In genomic region chr5:111984044-111984443, GRCh38 we compare ENCODE assay signal across 1 cellular context.
A peak's percentile ranks its signal among the peaks of the same experiment; 100 is the strongest.
TF ChIP-seq lines count a peak whose summit lies in the region.

No MANE protein-coding gene starts in this region.

TF ChIP-seq in GM12878, 131 proteins besides CTCF, POLR2A, EP300 and RAD21 (continued from another document and continues in another):
- TF ChIP-seq PRDM15 (CRISPR knock-in tag; IDR thresholded peaks at IDR 0.05) (no peak), EGR1 (IDR thresholded peaks at IDR 0.05; ENCODE audit: borderline replicate concordance in 1 of 2, low read depth in 2 of 2, low read length in 2 of 2) (no peak), IKZF1 (conservative IDR thresholded peaks at IDR 0.05) (peak; percentile 71), POLR2AphosphoS5 (IDR thresholded peaks at IDR 0.05; ENCODE audit: low read length) (no peak), FOXM1 (IDR thresholded peaks at IDR 0.05; ENCODE audit: low read depth, low read length) (0 out of 2 replicates have a peak, but pooled peaks have one; percentile 33), TARDBP (IDR thresholded peaks at IDR 0.05; ENCODE audit: borderline replicate concordance) (no peak), ESRRA (IDR thresholded peaks at IDR 0.05; ENCODE audit: low read length) (no peak), SREBF1 (IDR thresholded peaks at IDR 0.05; ENCODE audit: low read length) (no peak), E4F1 (IDR thresholded peaks at IDR 0.05; ENCODE audit: borderline replicate concordance, partially characterized antibody) (no peak), ATF7 (IDR thresholded peaks at IDR 0.05; ENCODE audit: low read depth) (no peak; the same call in 1 of the 2 replicates), ZSCAN29 (IDR thresholded peaks at IDR 0.05) (no peak), GABPA (IDR thresholded peaks at IDR 0.05; ENCODE audit: low read depth) (no peak), USF1 (IDR thresholded peaks at IDR 0.05; ENCODE audit: borderline replicate concordance, extremely low read length, insufficient read depth, low read depth, low read length) (no peak), YBX1 (IDR thresholded peaks at IDR 0.05) (no peak), IRF4 (IDR thresholded peaks at IDR 0.05; ENCODE audit: low read depth, low read length) (no peak), MYC (IDR thresholded peaks at IDR 0.05; ENCODE audit: insufficient read depth, insufficient read length, insufficient replicate concordance, low read length, severe bottlenecking) (no peak), DPF2 (IDR thresholded peaks at IDR 0.05) (0 out of 2 replicates have a peak, but pooled peaks have one; percentile 39), NR2F1 (conservative IDR thresholded peaks at IDR 0.05) (0 out of 2 replicates have a peak, but pooled peaks have one; percentile 28), ZBTB33 (IDR thresholded peaks at IDR 0.05) (no peak), E2F4 (IDR thresholded peaks at IDR 0.05; ENCODE audit: low read depth, low read length) (no peak), TBL1XR1 (IDR thresholded peaks at IDR 0.05; ENCODE audit: low read depth, low read length) (no peak), E2F8 (IDR thresholded peaks at IDR 0.05; ENCODE audit: low read depth, partially characterized antibody) (no peak), POU2F2 (IDR thresholded peaks at IDR 0.05; ENCODE audit: borderline replicate concordance, low read depth, low read length) (no peak), PBX3 (IDR thresholded peaks at IDR 0.05; ENCODE audit: insufficient replicate concordance, low read depth, low read length) (no peak), ZBTB4 (CRISPR knock-in tag; IDR thresholded peaks at IDR 0.05) (no peak), EED (IDR thresholded peaks at IDR 0.05; ENCODE audit: low read depth) (peak; percentile 56; the same call in 1 of the 2 replicates), CBX5 (IDR thresholded peaks at IDR 0.05; ENCODE audit: low read depth) (no peak), ATF2 (IDR thresholded peaks at IDR 0.05; ENCODE audit: low read length) (peak; percentile 52), SPI1 (IDR thresholded peaks at IDR 0.05; ENCODE audit: borderline replicate concordance, insufficient read depth, low read depth, low read length) (peak; percentile 94), TCF7 (IDR thresholded peaks at IDR 0.05; ENCODE audit: borderline replicate concordance) (no peak), KLF5 (IDR thresholded peaks at IDR 0.05; ENCODE audit: partially characterized antibody) (no peak), RUNX3 (IDR thresholded peaks at IDR 0.05; ENCODE audit: low read length) (peak; percentile 70; the same call in 1 of the 2 replicates), NFIC (IDR thresholded peaks at IDR 0.05; ENCODE audit: low read depth, low read length) (peak; percentile 75; the same call in 1 of the 2 replicates), NFXL1 (IDR thresholded peaks at IDR 0.05; ENCODE audit: borderline replicate concordance) (no peak), STAT1 (conservative IDR thresholded peaks at IDR 0.05) (no peak), MEF2B (IDR thresholded peaks at IDR 0.05; ENCODE audit: partially characterized antibody, poor library complexity, severe bottlenecking) (peak; percentile 74), ZBED1 (IDR thresholded peaks at IDR 0.05; ENCODE audit: borderline replicate concordance) (no peak), ZNF384 (IDR thresholded peaks at IDR 0.05; ENCODE audit: borderline replicate concordance, low read depth, low read length) (no peak), POLR2AphosphoS2 (IDR thresholded peaks at IDR 0.05; ENCODE audit: low read depth, low read length) (no peak), SIN3A (IDR thresholded peaks at IDR 0.05; ENCODE audit: low read depth, low read length) (no peak), FOS (IDR thresholded peaks at IDR 0.05; ENCODE audit: borderline replicate concordance, extremely low read depth, insufficient read length) (no peak), KAT2A (conservative IDR thresholded peaks at IDR 0.05; ENCODE audit: control insufficient read depth, low read depth, low read length) (no peak), LARP7 (IDR thresholded peaks at IDR 0.05) (no peak), BHLHE40 (IDR thresholded peaks at IDR 0.05; ENCODE audit: borderline replicate concordance in 1 of 2, low read depth in 2 of 2, low read length in 1 of 2) (no peak), JUNB (IDR thresholded peaks at IDR 0.05) (peak; percentile 52; the same call in 1 of the 2 replicates), ZNF207 (IDR thresholded peaks at IDR 0.05; ENCODE audit: borderline replicate concordance) (no peak), SREBF2 (IDR thresholded peaks at IDR 0.05; ENCODE audit: low read length) (no peak)
